Comparison of ENCODE assay signal across 16 cellular contexts in genomic region chr6:112576421-112576820, GRCh38.
"Had no signal": no experiment of that assay in that cellular context is flagged by ENCODE, and none has a peak within 500 bp of the region (broad histone marks: within the 10 kb centered on the region; RNA-seq: fewer than 3 reads in every experiment).

No MANE protein-coding gene starts in this region.

- H3K4me3 ChIP-seq: ascending aorta, dorsolateral prefrontal cortex, hepatocyte, left ventricle myocardium inferior, thyroid gland had no signal

- H3K27me3 ChIP-seq: ascending aorta, dorsolateral prefrontal cortex, hepatocyte, neutrophil, thyroid gland had no signal

- ATAC-seq: activated CD4-positive, alpha-beta T cell treated with anti-CD3 and anti-CD28 coated beads for 36 hours; stimulated activated naive B cell treated with anti-CD40 and anti-IgM and Interleukin-4, amounts not matched to agents 10 μg/mL and 1 μg/mL and 100 μg/mL, for 72 hours had no signal

- H3K36me3 ChIP-seq: ascending aorta, left ventricle myocardium inferior, neutrophil, thyroid gland had no signal

- H3K9me3 ChIP-seq: ascending aorta, left ventricle myocardium inferior, neutrophil, thyroid gland had no signal

- DNase-seq: activated CD4-positive, alpha-beta memory T cell treated with anti-CD3 and anti-CD28 coated beads for 36 hours; activated CD4-positive, alpha-beta T cell treated with anti-CD3 and anti-CD28 coated beads for 36 hours; activated naive CD4-positive, alpha-beta T cell treated with anti-CD3 and anti-CD28 coated beads, Interleukin-2, amount 10 ng/mL, durations not matched to agents 7 days and 5 days; activated T-cell treated with anti-CD3 and anti-CD28 coated beads, Interleukin-2, amount 50 U/mL, for 24 hours; dorsolateral prefrontal cortex; endodermal cell; erythroblast; kidney; left ventricle myocardium inferior; naive B cell; stimulated activated CD4-positive, alpha-beta T cell treated with anti-CD3 and anti-CD28 coated beads, Interleukin-2, amount 100 ng/mL, for 48 hours; stimulated activated naive B cell treated with anti-CD40 and anti-IgM and Interleukin-4, amounts not matched to agents 10 μg/mL and 1 μg/mL and 100 μg/mL, for 72 hours; thyroid gland had no signal

- H3K4me1 ChIP-seq: ascending aorta, left ventricle myocardium inferior had no signal

- H3K27ac ChIP-seq: ascending aorta, dorsolateral prefrontal cortex, hepatocyte, left ventricle myocardium inferior, neutrophil had no signal
